Comparison of ENCODE assay signal across 13 cellular contexts in the genomic region with DNA sequence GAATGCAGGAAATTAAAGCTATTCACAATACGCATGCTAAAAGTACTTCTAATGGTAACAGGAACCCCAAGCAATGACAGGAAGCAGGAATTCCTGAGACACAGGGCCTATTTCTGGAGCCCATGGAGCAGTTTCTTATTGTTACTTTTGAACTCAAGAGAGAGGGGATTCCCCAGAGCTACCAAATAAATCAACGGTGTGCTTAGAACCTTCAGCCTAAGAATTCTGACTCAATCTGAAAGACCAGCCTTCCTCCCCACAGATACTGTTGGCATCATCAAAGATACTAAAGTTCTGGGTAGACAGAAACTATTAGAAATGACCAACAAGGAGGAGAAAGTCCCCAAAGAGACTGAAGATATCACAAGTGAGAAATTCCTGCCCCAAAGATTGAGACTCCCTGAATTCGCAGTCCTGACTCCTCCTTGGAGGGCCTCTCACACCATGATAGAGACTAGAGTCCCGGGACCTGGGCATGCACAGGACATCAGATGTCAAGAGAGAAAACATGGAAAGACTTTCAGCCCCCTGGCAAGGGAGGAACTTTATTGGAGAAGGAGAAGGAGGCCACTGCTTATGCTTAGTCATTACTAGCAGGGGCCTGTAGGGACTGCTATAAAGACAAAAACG. TPM values are rescaled to one million over a fixed set of nuclear protein-coding genes. Genes with fewer than 3 reads are reported as not detected.
DNase-seq lines count a peak whose midpoint lies in the region; ATAC-seq, FAIRE-seq and TF ChIP-seq lines count a peak whose summit lies in the region.
"Had no signal": no experiment of that assay in that cellular context is flagged by ENCODE, and none has a peak within 500 bp of the region (broad histone marks: within the 10 kb centered on the region; RNA-seq: fewer than 3 reads in every experiment).

No MANE protein-coding gene starts in this region.

- H3K4me3 ChIP-seq in uterus (no peak overlapping the region), kidney (ENCODE audit: low read length in 2 of 2) (no peak overlapping the region)
- H3K4me3 ChIP-seq: tibial nerve had no signal

- CTCF ChIA-PET in activated CD8-positive, alpha-beta T cell treated with anti-CD3 and anti-CD28 coated beads for 36 hours (lab: Charles Lee), result interaction anchor here (0.9 to 2.2 kb wide), 2 partner anchors 9 to 26 kb away, joined by 6 to 7 read pairs; no protein-coding TSS in a partner anchor

- TF ChIP-seq CTCF in activated CD8-positive, alpha-beta T cell treated with anti-CD3 and anti-CD28 coated beads for 36 hours (IDR thresholded peaks at IDR 0.05), result no peak
- TF ChIP-seq CTCF in uterus (IDR thresholded peaks at IDR 0.05) (no peak), kidney (IDR thresholded peaks at IDR 0.05; ENCODE audit: borderline replicate concordance, extremely low read depth, insufficient read depth) (no peak)

- H3K27ac ChIP-seq in uterus, result peak overlapping the region in 1 of 2 donors; percentile 6
- H3K27ac ChIP-seq in kidney (ENCODE audit: low read depth in 2 of 2, low read length in 2 of 2), result no peak overlapping the region

- H3K4me1 Mint-ChIP-seq in activated CD8-positive, alpha-beta T cell treated with anti-CD3 and anti-CD28 coated beads for 36 hours (ENCODE audit: low read depth), result peaks cover 43% of the 10 kb centered on the region
- H3K4me1 Mint-ChIP-seq: memory B cell had no signal

- H3K36me3 Mint-ChIP-seq in activated CD8-positive, alpha-beta T cell treated with anti-CD3 and anti-CD28 coated beads for 36 hours (ENCODE audit: low read depth), result peaks cover 2% of the 10 kb centered on the region
- H3K36me3 Mint-ChIP-seq: activated naive CD4-positive, alpha-beta T cell treated with anti-CD3 and anti-CD28 coated beads, Interleukin-2, amount 50 U/mL, for 24 hours; memory B cell had no signal

- H3K27me3 ChIP-seq in uterus, result no peaks in the 10 kb centered on the region
- H3K27me3 ChIP-seq: tibial nerve had no signal

- peak; percentile 79 for ATAC-seq in GM19025 (IDR thresholded peaks at IDR 0.05; ENCODE audit: low read depth, unreplicated experiment)
- peak; percentile 88 for ATAC-seq in HG02884 (IDR thresholded peaks at IDR 0.05; ENCODE audit: unreplicated experiment)
- peak; percentile 92 for ATAC-seq in activated CD8-positive, alpha-beta T cell treated with anti-CD3 and anti-CD28 coated beads for 36 hours

- H3K4me1 ChIP-seq in uterus (no peaks in the 10 kb centered on the region), kidney (ENCODE audit: control insufficient read depth in 1 of 2, insufficient read depth in 1 of 2, low read depth in 1 of 2, low read length in 2 of 2) (peaks cover 0 to 12% of the 10 kb centered on the region in 2 donors)

- H3K4me3 Mint-ChIP-seq in activated CD8-positive, alpha-beta T cell treated with anti-CD3 and anti-CD28 coated beads for 36 hours, result no peak overlapping the region
- H3K4me3 Mint-ChIP-seq: activated naive CD4-positive, alpha-beta T cell treated with anti-CD3 and anti-CD28 coated beads, Interleukin-2, amount 50 U/mL, for 24 hours; memory B cell had no signal

- peaks cover 9% of the 10 kb centered on the region for H3K9me3 Mint-ChIP-seq in activated CD8-positive, alpha-beta T cell treated with anti-CD3 and anti-CD28 coated beads for 36 hours
- H3K9me3 Mint-ChIP-seq: activated naive CD4-positive, alpha-beta T cell treated with anti-CD3 and anti-CD28 coated beads, Interleukin-2, amount 50 U/mL, for 24 hours; memory B cell had no signal

- DNase-seq in GM12891 (ENCODE audit: insufficient read length, low spot score) (peak; percentile 33), midbrain (lab: John Stamatoyannopoulos, UW) (no peak), uterus (no peak), pons (ENCODE audit: low spot score) (no peak), kidney (no peak)
- peak; percentile 14 for DNase-seq in activated CD8-positive, alpha-beta T cell treated with anti-CD3 and anti-CD28 coated beads for 36 hours
- DNase-seq: DMS79 treated with DMSO at 0.1 percent for 48 hours, SW 1271 had no signal

- TF ChIP-seq POLR2A in GM12891 (IDR thresholded peaks at IDR 0.05; ENCODE audit: low read depth, low read length) (no peak), uterus (IDR thresholded peaks at IDR 0.05) (no peak)

- peak overlapping the region; percentile 10 for H3K27ac Mint-ChIP-seq in activated CD8-positive, alpha-beta T cell treated with anti-CD3 and anti-CD28 coated beads for 36 hours
- H3K27ac Mint-ChIP-seq: activated naive CD4-positive, alpha-beta T cell treated with anti-CD3 and anti-CD28 coated beads, Interleukin-2, amount 50 U/mL, for 24 hours; memory B cell had no signal

- H3K9me3 ChIP-seq in uterus (no peaks in the 10 kb centered on the region), kidney (ENCODE audit: control insufficient read depth in 1 of 2, low read length in 2 of 2) (no peaks in the 10 kb centered on the region)
- H3K9me3 ChIP-seq: tibial nerve had no signal

- FAIRE-seq in GM12891 (lab: Jason Lieb, UNC), result peak; percentile 35
- no peak for FAIRE-seq in kidney (lab: Jason Lieb, UNC)

- H3K36me3 ChIP-seq in uterus (no peaks in the 10 kb centered on the region), kidney (ENCODE audit: control insufficient read depth in 1 of 2, insufficient read depth in 2 of 2, low read length in 2 of 2) (peaks cover under 1 to 7% of the 10 kb centered on the region in 2 donors)

- H3K27me3 Mint-ChIP-seq in activated CD8-positive, alpha-beta T cell treated with anti-CD3 and anti-CD28 coated beads for 36 hours, result peaks cover 1% of the 10 kb centered on the region
- H3K27me3 Mint-ChIP-seq: activated naive CD4-positive, alpha-beta T cell treated with anti-CD3 and anti-CD28 coated beads, Interleukin-2, amount 50 U/mL, for 24 hours had no signal

- intact Hi-C loops in activated CD8-positive, alpha-beta T cell treated with anti-CD3 and anti-CD28 coated beads for 36 hours (cut with micrococcal nuclease), result no loop called here
- intact Hi-C loops in uterus (cut with DNase I; ENCODE audit: low total_unique reads) (no loop called here), kidney (cut with DNase I) (no loop called here)

- H3K9ac ChIP-seq in kidney (ENCODE audit: low read length in 2 of 2), result no peak overlapping the region

- POLR2A ChIA-PET in activated CD8-positive, alpha-beta T cell treated with anti-CD3 and anti-CD28 coated beads for 36 hours (lab: Charles Lee), result no interaction called here

TF ChIP-seq in GM12891, 5 proteins besides CTCF, POLR2A, EP300 and RAD21:
- no peak for TF ChIP-seq POLR2AphosphoS5 (IDR thresholded peaks at IDR 0.05; ENCODE audit: low read depth, low read length)
- TF ChIP-seq POU2F2 (IDR thresholded peaks at IDR 0.05; ENCODE audit: low read depth, low read length), result no peak
- no peak for TF ChIP-seq PAX5 (IDR thresholded peaks at IDR 0.05; ENCODE audit: insufficient read depth, low read length, severe bottlenecking)
- no peak for TF ChIP-seq SPI1 (IDR thresholded peaks at IDR 0.05; ENCODE audit: low read depth, low read length)
- TF ChIP-seq TAF1 (IDR thresholded peaks at IDR 0.05; ENCODE audit: low read depth, low read length), result no peak

RNA-seq across cellular contexts. Expression of gene RTRAF, which starts 32.7 kb away (rescaled TPM):
- polyA plus RNA-seq in GM12891 (2012; ENCODE audit: low read depth, missing spikeins), result 338 TPM
- 100 to 1,000 TPM; 230 to 235 TPM for total RNA-seq in activated CD8-positive, alpha-beta T cell treated with anti-CD3 and anti-CD28 coated beads for 36 hours
- total RNA-seq in uterus (100 to 1,000 TPM in 1 of 4 donors, 10 to 100 TPM in 3; 21.8 to 129 (median 44.4) TPM), kidney (116 TPM)
- polyA plus RNA-seq in kidney (ENCODE audit: insufficient read depth, low read depth, low replicate concordance), result 250 TPM

RNA-seq across cellular contexts. Expression of gene NID2, which starts 46.8 kb away (rescaled TPM):
- 0.17 TPM for polyA plus RNA-seq in GM12891 (2012; ENCODE audit: low read depth, missing spikeins)
- total RNA-seq in activated CD8-positive, alpha-beta T cell treated with anti-CD3 and anti-CD28 coated beads for 36 hours, result under 1 TPM in 1 of 2 experiments, not detected in 1; 0.29 TPM
- total RNA-seq in uterus, result 10 to 100 TPM in 3 of 4 donors, 1 to 10 TPM in 1; 8.2 to 92.6 (median 32.4) TPM
- 37.7 TPM for total RNA-seq in kidney
- polyA plus RNA-seq in kidney (ENCODE audit: insufficient read depth, low read depth, low replicate concordance), result 7.1 TPM

Comparison
In these comparisons a context has a peak if more than half of its experiments do, and no peak if none do; other contexts are left out.
1. DNase-seq: peak in GM12891 (single experiment) and activated CD8-positive, alpha-beta T cell treated with anti-CD3 and anti-CD28 coated beads for 36 hours (single experiment); none in midbrain (single experiment), uterus (0 of 2), pons (single experiment) and kidney (single experiment).
2. RNA of gene NID2, which starts 46.8 kb away (total RNA-seq): 8.2 to 92.6 TPM in uterus and 37.7 TPM in kidney (single experiment); 0.29 TPM in activated CD8-positive, alpha-beta T cell treated with anti-CD3 and anti-CD28 coated beads for 36 hours; every median in the first group is over 4 times any median in the second.
3. Peak in every context shown above with its lines, with median percentiles within 50 percentile points of each other: ATAC-seq.